Comparison of ENCODE assay signal across 26 cellular contexts in genomic region chr5:121257621-121258020, GRCh38.
"Had no signal": no experiment of that assay in that cellular context is flagged by ENCODE, and none has a peak within 500 bp of the region (broad histone marks: within the 10 kb centered on the region; RNA-seq: fewer than 3 reads in every experiment).

No MANE protein-coding gene starts in this region.

- DNase-seq: activated CD4-positive, alpha-beta T cell treated with anti-CD3 and anti-CD28 coated beads for 1 hour; activated CD8-positive, alpha-beta memory T cell treated with anti-CD3 and anti-CD28 coated beads, Interleukin-2, amount 50 U/mL, for 4 hours; activated T-cell treated with anti-CD3 and anti-CD28 coated beads, Interleukin-2, amount 50 U/mL, for 24 hours; brain microvascular endothelial cell; central memory CD4-positive, alpha-beta T cell; effector memory CD4-positive, alpha-beta T cell; glutamatergic neuron; immature natural killer cell; mammary epithelial cell; retina; sigmoid colon; stimulated activated CD4-positive, alpha-beta T cell treated with anti-CD3 and anti-CD28 coated beads, Interleukin-15, amount 100 ng/mL, for 24 hours; stomach; WERI-Rb-1 had no signal

- H3K79me2 ChIP-seq: hepatocyte had no signal

- H3K4me2 ChIP-seq: hepatocyte, smooth muscle cell had no signal

- H3K4me1 ChIP-seq: ascending aorta, esophagus muscularis mucosa, sigmoid colon, stomach, suprapubic skin, tibial nerve had no signal

- H2AFZ ChIP-seq: hepatocyte had no signal

- FAIRE-seq: frontal cortex had no signal

- ATAC-seq: activated naive CD4-positive, alpha-beta T cell treated with anti-CD3 and anti-CD28 coated beads, Interleukin-2, amount 50 U/mL, for 72 hours; activated T-helper 17 cell treated with anti-CD3 and anti-CD28 coated beads, Interleukin-2, amount 50 U/mL, for 72 hours; left lobe of liver; natural killer cell treated with Interleukin-12 subunit alpha and Interleukin-12 subunit beta and Interleukin-15 and Interleukin-18, amount 100 ng/mL, for 72 hours; stimulated activated memory B cell treated with anti-CD40 and anti-IgM and Interleukin-4, amounts not matched to agents 10 μg/mL and 1 μg/mL and 100 μg/mL, for 72 hours had no signal

- H3K9me3 ChIP-seq: ascending aorta, esophagus muscularis mucosa, tibial nerve had no signal

- H3K36me3 ChIP-seq: ascending aorta, brain microvascular endothelial cell, esophagus muscularis mucosa, sigmoid colon, stomach, suprapubic skin, tibial nerve, WERI-Rb-1 had no signal

- H3K4me3 ChIP-seq: ascending aorta, esophagus muscularis mucosa, hepatocyte, sigmoid colon, smooth muscle cell, stomach, suprapubic skin, tibial nerve had no signal

- H3K27ac ChIP-seq: ascending aorta, brain microvascular endothelial cell, esophagus muscularis mucosa, hepatocyte, sigmoid colon, stomach, suprapubic skin, tibial nerve, WERI-Rb-1 had no signal

- H3K27me3 ChIP-seq: ascending aorta, brain microvascular endothelial cell, esophagus muscularis mucosa, hepatocyte, sigmoid colon, stomach, suprapubic skin, tibial nerve had no signal
